Comparison of ENCODE assay signal across 9 cellular contexts in genomic region chrX:53319614-53320542, GRCh38. TPM values are rescaled to one million over a fixed set of nuclear protein-coding genes. Genes with fewer than 3 reads are reported as not detected.
A peak's percentile ranks its signal among the peaks of the same experiment; 100 is the strongest.
DNase-seq lines count a peak whose midpoint lies in the region; ATAC-seq and TF ChIP-seq lines count a peak whose summit lies in the region.
"Had no signal": no experiment of that assay in that cellular context is flagged by ENCODE, and none has a peak within 500 bp of the region (broad histone marks: within the 10 kb centered on the region; RNA-seq: fewer than 3 reads in every experiment).

No MANE protein-coding gene starts in this region.

- no peaks in the 10 kb centered on the region for H3K36me3 Mint-ChIP-seq in CD4-positive, alpha-beta T cell (ENCODE audit: low read depth)

- no peak overlapping the region for H4K91ac ChIP-seq in neuronal stem cell (ENCODE audit: low read depth, low read length, poor library complexity)

- H3K27me3 Mint-ChIP-seq in CD4-positive, alpha-beta T cell, result peaks cover 55% of the 10 kb centered on the region

- no peak overlapping the region for H4K8ac ChIP-seq in neuronal stem cell (ENCODE audit: low read depth, low read length)

- no peaks in the 10 kb centered on the region for H3K9me2 ChIP-seq in OCI-LY1 (ENCODE audit: low read depth, low read length)

- no peak overlapping the region for H3K4ac ChIP-seq in neuronal stem cell (ENCODE audit: low read length)

- intact Hi-C loops in CD4-positive, alpha-beta T cell (cut with DNase I, micrococcal nuclease), result loop anchor here in 1 of 2 experiments (2.0 to 10.0 kb wide), 3 partner anchors 163 to 1847 kb away; no protein-coding TSS in a partner anchor

- H3K36me3 ChIP-seq in OCI-LY1 (ENCODE audit: insufficient read depth, low read length) (no peaks in the 10 kb centered on the region), neuronal stem cell (replicated peaks in 1 of 2; ENCODE audit: control insufficient read depth in 2 of 2, insufficient read depth in 2 of 2, low read length in 2 of 2) (no peaks in the 10 kb centered on the region)
- H3K36me3 ChIP-seq: SJSA1 had no signal

- POLR2A ChIA-PET in CD4-positive, alpha-beta T cell (lab: Charles Lee), result interaction anchor here (1.1 to 1.2 kb wide), 2 partner anchors 32 to 95 kb away, joined by 3 to 4 read pairs; partner anchors contain the start of gene KDM5C

- no peaks in the 10 kb centered on the region for H3F3A ChIP-seq in OCI-LY1 (ENCODE audit: insufficient read depth, low read length)

- peaks cover 2% of the 10 kb centered on the region for H3K79me1 ChIP-seq in neuronal stem cell (ENCODE audit: low read depth, low read length)

- WGBS in neuronal stem cell (ENCODE audit: extremely low coverage in 2 of 2, insufficient read length in 2 of 2, insufficient replicate concordance in 1 of 2), 2 donors, result no CpG with 5 or more reads among the region's 32 CpGs

- H2BK5ac ChIP-seq in neuronal stem cell (ENCODE audit: low read length), result no peak overlapping the region

- H2AFZ ChIP-seq in OCI-LY1 (ENCODE audit: low read length) (no peak overlapping the region), neuronal stem cell (ENCODE audit: low read length) (peak overlapping the region; percentile 83)

- H3K4me3 ChIP-seq in OCI-LY1 (ENCODE audit: low read depth, low read length, poor library complexity, severe bottlenecking) (no peak overlapping the region), epithelial cell of proximal tubule (ENCODE audit: low read depth, low read length) (peak overlapping the region; percentile 54), neuronal stem cell (ENCODE audit: low read length in 2 of 2) (peak overlapping the region; percentile 43 to 80)

- no peak for ATAC-seq in CD4-positive, alpha-beta T cell (ENCODE audit: poor library complexity)
- no peak for ATAC-seq in HG02763 (IDR thresholded peaks at IDR 0.05; ENCODE audit: unreplicated experiment)

- no peak overlapping the region for H2AK5ac ChIP-seq in neuronal stem cell (ENCODE audit: low read depth, low read length)

- H3K14ac ChIP-seq in neuronal stem cell (ENCODE audit: low read length), result no peak overlapping the region

- CTCF ChIA-PET in CD4-positive, alpha-beta T cell (lab: Charles Lee), result interaction anchor here (3.4 kb wide), 1 partner anchor 116 kb away, joined by 17 read pairs; no protein-coding TSS in a partner anchor

- H3K23ac ChIP-seq in neuronal stem cell (ENCODE audit: low read depth, low read length, poor library complexity), result no peak overlapping the region

- peaks cover 63% of the 10 kb centered on the region for H3K27me3 ChIP-seq in CD4-positive, alpha-beta T cell (ENCODE audit: control insufficient read depth, insufficient read depth, low read length)
- H3K27me3 ChIP-seq in OCI-LY1 (ENCODE audit: insufficient read depth, low read length) (no peaks in the 10 kb centered on the region), neuronal stem cell (ENCODE audit: control insufficient read depth in 3 of 3, insufficient read depth in 3 of 3, low read depth in 1 of 3, low read length in 3 of 3) (peaks cover 11 to 53% (median 46%) of the 10 kb centered on the region in 3 experiments)

- H3K9me3 Mint-ChIP-seq in CD4-positive, alpha-beta T cell, result no peaks in the 10 kb centered on the region

- no peak overlapping the region for H2BK12ac ChIP-seq in neuronal stem cell (ENCODE audit: low read length)

- no peak overlapping the region for H3K9ac ChIP-seq in OCI-LY1 (ENCODE audit: low read length)
- H3K9ac ChIP-seq in neuronal stem cell (ENCODE audit: low read depth, low read length, poor library complexity), result peak overlapping the region; percentile 77

- H3K18ac ChIP-seq in neuronal stem cell (ENCODE audit: low read length), result no peak overlapping the region

- no peak overlapping the region for H3K27ac ChIP-seq in CD4-positive, alpha-beta T cell (ENCODE audit: low read depth, low read length)
- H3K27ac ChIP-seq in OCI-LY1 (ENCODE audit: low read depth, low read length, poor library complexity, severe bottlenecking), result no peak overlapping the region
- no peak overlapping the region for H3K27ac ChIP-seq in neuronal stem cell (replicated peaks; ENCODE audit: low read length)
- H3K27ac ChIP-seq: SJSA1 had no signal

- peak overlapping the region; percentile 86 for H3K4me3 Mint-ChIP-seq in CD4-positive, alpha-beta T cell

- H2BK15ac ChIP-seq in neuronal stem cell (ENCODE audit: low read length), result no peak overlapping the region

- no peaks in the 10 kb centered on the region for H3K4me1 ChIP-seq in OCI-LY1 (ENCODE audit: insufficient read depth, low read length, severe bottlenecking)
- H3K4me1 ChIP-seq in neuronal stem cell (ENCODE audit: control insufficient read depth in 2 of 2, insufficient read depth in 1 of 2, low read depth in 1 of 2, low read length in 2 of 2), result peaks cover 0 to 3% of the 10 kb centered on the region in 2 donors

- H3K79me2 ChIP-seq in OCI-LY1 (ENCODE audit: insufficient read depth, low read length), result no peaks in the 10 kb centered on the region

- no peaks in the 10 kb centered on the region for H3K9me3 ChIP-seq in CD4-positive, alpha-beta T cell (ENCODE audit: control insufficient read depth, low read length)
- H3K9me3 ChIP-seq in OCI-LY1 (ENCODE audit: low read length), result no peaks in the 10 kb centered on the region
- no peaks in the 10 kb centered on the region for H3K9me3 ChIP-seq in neuronal stem cell (replicated peaks in 1 of 2; ENCODE audit: control insufficient read depth in 2 of 2, insufficient read depth in 1 of 2, low read depth in 1 of 2, low read length in 2 of 2)
- H3K9me3 ChIP-seq: SJSA1 had no signal

- TF ChIP-seq CTCF in CD4-positive, alpha-beta T cell (IDR thresholded peaks at IDR 0.05), result no peak
- TF ChIP-seq CTCF in OCI-LY1 (IDR thresholded peaks at IDR 0.05; ENCODE audit: low read length), result no peak
- TF ChIP-seq CTCF in epithelial cell of proximal tubule (conservative IDR thresholded peaks at IDR 0.05; ENCODE audit: low read depth, low read length), result no peak

- H2BK120ac ChIP-seq in neuronal stem cell (ENCODE audit: low read depth, low read length), result no peak overlapping the region

- peaks cover 13% of the 10 kb centered on the region for H3K4me1 Mint-ChIP-seq in CD4-positive, alpha-beta T cell (ENCODE audit: low read depth)

- no peak overlapping the region for H3K27ac Mint-ChIP-seq in CD4-positive, alpha-beta T cell

- H3K4me2 ChIP-seq in OCI-LY1 (ENCODE audit: low read length), result peak overlapping the region; percentile 47; the same call in 1 of the 2 replicates
- peak overlapping the region; percentile 89 for H3K4me2 ChIP-seq in neuronal stem cell (ENCODE audit: insufficient read depth, low read length, poor library complexity, severe bottlenecking)

- no peaks in the 10 kb centered on the region for H4K20me1 ChIP-seq in OCI-LY1 (ENCODE audit: insufficient read depth, low read length)

- no peak for DNase-seq in CD4-positive, alpha-beta T cell
- no peak for DNase-seq in epithelial cell of proximal tubule (ENCODE audit: low read depth)
- DNase-seq in neuronal stem cell (ENCODE audit: low spot score), result no peak
- DNase-seq in SHP77 (lab: John Stamatoyannopoulos, UW), result no peak
- no peak for DNase-seq in activated CD4-positive, alpha-beta T cell treated with anti-CD3 and anti-CD28 coated beads, Interleukin-2, amount 50 U/mL, for 4 hours
- no peak for DNase-seq in COLO829 (ENCODE audit: low spot score)

RNA-seq across cellular contexts. Expression of gene IQSEC2, which starts 38.5 kb away (rescaled TPM):
- 1 to 10 TPM in 1 of 2 experiments, under 1 TPM in 1; 0.85 to 2.2 TPM for total RNA-seq in CD4-positive, alpha-beta T cell
- 3.9 and 4.5 TPM in 2 replicates for total RNA-seq in epithelial cell of proximal tubule
- polyA plus RNA-seq in neuronal stem cell (2013, experiment 1 of 2), result 12.5 TPM
- 13.1 TPM for polyA plus RNA-seq in neuronal stem cell (2013, experiment 2 of 2)
